In genomic region chrX:119606508-119607389, GRCh38 we compare ENCODE assay signal across 8 cellular contexts. TPM values are rescaled to one million over a fixed set of nuclear protein-coding genes. Genes with fewer than 3 reads are reported as not detected.
DNase-seq lines count a peak whose midpoint lies in the region; ATAC-seq and TF ChIP-seq lines count a peak whose summit lies in the region.

No MANE protein-coding gene starts in this region.

- WGBS in heart left ventricle, 4 donors = 11 to 57% (median 28%) methylated on average over 29 of the region's 29 CpGs

- intact Hi-C loops in heart left ventricle (cut with DNase I) = loop anchor here in 4 of 10 donors (5.0 to 10.0 kb wide), 6 partner anchors 34 to 126 kb away; partner anchors contain the start of genes SEPTIN6 (in 1 of the 4) and UBE2A (in 1 of the 4)
- intact Hi-C loops in cardiac septum (cut with DNase I) = loop anchor here (5.0 to 10.0 kb wide), 3 partner anchors 92 to 186 kb away; partner anchors contain the start of gene RPL39
- intact Hi-C loops in sciatic nerve (cut with DNase I) = no loop called here

- no peak for DNase-seq in heart left ventricle
- DNase-seq in cardiac septum (ENCODE audit: low spot score) = no peak
- DNase-seq in germinal center (ENCODE audit: low spot score) = peak; percentile 3
- DNase-seq in sciatic nerve (ENCODE audit: low spot score) = no peak
- DNase-seq in activated gamma-delta T cell (lab: John Stamatoyannopoulos, UW) = no peak
- no peak for DNase-seq in NCI-H2081 (lab: John Stamatoyannopoulos, UW)

- H3K9me3 ChIP-seq in heart left ventricle = no peaks in the 10 kb centered on the region

- peaks cover 0 to 7% (median 0%) of the 10 kb centered on the region in 12 donors for H3K4me1 ChIP-seq in heart left ventricle

- H3K36me3 ChIP-seq in heart left ventricle = peaks cover 0 to 3% (median 0%) of the 10 kb centered on the region in 9 donors

- ATAC-seq in heart left ventricle = peak in 3 of 4 donors; percentile 22 to 25 (median 22)
- peak; percentile 81 for ATAC-seq in HG03095 (IDR thresholded peaks at IDR 0.05; ENCODE audit: unreplicated experiment)
- ATAC-seq in sciatic nerve = peak; percentile 9

- TF ChIP-seq CTCF in heart left ventricle (IDR thresholded peaks at IDR 0.05) (no peak), VCaP (conservative IDR thresholded peaks at IDR 0.05) (no peak)

- peak overlapping the region; percentile 65 to 97 (median 88) for H3K27ac ChIP-seq in heart left ventricle
- peak overlapping the region; percentile 58 for H3K27ac ChIP-seq in VCaP

- peaks cover 0 to 9% (median 0%) of the 10 kb centered on the region in 9 donors for H3K27me3 ChIP-seq in heart left ventricle

- H3K4me3 ChIP-seq in heart left ventricle = peak overlapping the region; percentile 55 to 98 (median 76)

- no peak for TF ChIP-seq POLR2A in heart left ventricle (IDR thresholded peaks at IDR 0.05)

RNA-seq across cellular contexts. Expression of gene NKRF, which starts 0.5 kb away (rescaled TPM):
- total RNA-seq in heart left ventricle = 1 to 10 TPM; 3.9 to 6.0 (median 4.8) TPM
- 1 to 10 TPM; 3.1 to 4.3 TPM for polyA plus RNA-seq in heart left ventricle
- 5.3 TPM for total RNA-seq in cardiac septum
- total RNA-seq in sciatic nerve = 9.8 TPM

RNA-seq across cellular contexts. Expression of gene UBE2A, which starts 32.4 kb away (rescaled TPM):
- total RNA-seq in heart left ventricle (10 to 100 TPM; 37.3 to 72.4 (median 65.5) TPM), cardiac septum (59.4 TPM), sciatic nerve (47.6 TPM)
- 10 to 100 TPM; 51.5 to 86.2 TPM for polyA plus RNA-seq in heart left ventricle

RNA-seq across cellular contexts. Expression of gene STEEP1, which starts 41.5 kb away (rescaled TPM):
- 10 to 100 TPM in 8 of 9 donors, 1 to 10 TPM in 1; 9.7 to 21.7 (median 16.7) TPM for total RNA-seq in heart left ventricle
- 10 to 100 TPM in 1 of 2 donors, 1 to 10 TPM in 1; 5.4 to 20.0 TPM for polyA plus RNA-seq in heart left ventricle
- 17.8 TPM for total RNA-seq in cardiac septum
- total RNA-seq in sciatic nerve = 21.3 TPM

Comparison
In these comparisons a context has a peak if more than half of its experiments do, and no peak if none do; other contexts are left out.
1. ATAC-seq: peak in every context shown above with its lines; median percentile 81 in HG03095; 22 in heart left ventricle; 9 in sciatic nerve.